ENCODE assay signal across 9 cellular contexts in the genomic region with DNA sequence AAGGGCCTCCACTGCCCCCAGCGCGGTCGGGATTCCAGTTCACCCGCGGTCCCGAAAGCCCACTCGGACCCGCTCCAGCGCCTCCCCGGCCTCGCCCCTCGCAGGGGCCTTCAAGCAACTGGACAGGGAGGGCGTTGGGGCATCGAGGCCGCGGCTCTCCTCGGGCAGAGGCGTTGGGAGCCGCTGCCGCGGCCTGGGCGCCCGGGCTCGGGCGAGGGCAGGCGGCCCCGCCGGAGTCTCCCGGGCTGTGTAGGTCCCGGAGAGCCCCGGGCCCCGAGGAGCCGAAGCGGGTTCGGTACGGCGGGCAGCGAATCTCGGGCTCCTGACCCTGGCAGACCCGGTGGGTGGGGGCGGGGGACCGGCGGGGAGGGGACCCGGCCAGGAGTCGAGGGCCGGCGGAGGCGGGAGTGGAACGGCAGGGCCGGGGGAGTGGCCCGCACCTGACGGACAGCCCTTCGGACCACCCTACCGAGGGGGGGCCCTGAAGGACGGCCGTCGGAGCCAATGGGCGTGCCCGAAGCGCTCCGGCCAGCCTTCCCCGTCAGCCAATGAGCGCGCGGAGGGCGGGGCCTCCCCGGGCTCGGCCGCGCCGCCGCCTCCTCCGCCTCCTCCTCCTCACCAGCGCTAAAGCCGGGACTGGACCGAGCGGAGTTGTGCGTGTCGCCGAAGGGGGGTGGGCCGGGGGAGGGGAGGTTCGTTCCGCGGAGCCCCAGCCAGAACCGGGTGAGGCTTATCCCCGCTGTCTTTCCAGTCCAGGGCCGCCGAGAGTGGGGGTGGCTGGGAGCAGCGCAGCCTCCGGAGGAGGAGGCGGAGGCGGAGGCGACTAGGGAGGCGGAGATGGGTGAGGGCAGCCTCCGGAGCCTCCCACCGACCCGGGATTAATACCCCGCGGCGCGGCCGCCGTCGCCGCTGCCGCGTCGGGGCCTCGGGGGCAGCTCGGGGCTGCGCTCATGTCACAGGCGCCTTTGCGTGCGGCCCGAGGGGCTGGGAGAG. TPM values are rescaled to one million over a fixed set of nuclear protein-coding genes. Genes with fewer than 3 reads are reported as not detected.
DNase-seq lines count a peak whose midpoint lies in the region; ATAC-seq, FAIRE-seq and TF ChIP-seq lines count a peak whose summit lies in the region.
"Had no signal": no experiment of that assay in that cellular context is flagged by ENCODE, and none has a peak within 500 bp of the region (broad histone marks: within the 10 kb centered on the region; RNA-seq: fewer than 3 reads in every experiment).

Gene ZMYM2, plus strand, starts transcription at position 609 of the 993 bp plus-strand sequence. CDS start 34,346 bp downstream, outside the sequence.

- H3K4me3 ChIP-seq in keratinocyte (ENCODE audit: control insufficient read depth in 2 of 3, extremely low read depth in 1 of 3, insufficient read depth in 2 of 3, low read depth in 1 of 3, low read length in 3 of 3) = peak within 1 kb of the TSS; percentile 72 to 91 (median 76)

- peaks cover 7% of the 10 kb centered on the region for H3K4me1 ChIP-seq in keratinocyte (ENCODE audit: control insufficient read depth, extremely low read depth, insufficient read depth, low read length)

- dilution Hi-C loops in keratinocyte (cut with MboI; ENCODE audit: extremely low pct_ligation_motif_present, low sequenced_read_pairs) = loop anchor here (25.0 kb wide), 1 partner anchor 121 kb away; no protein-coding TSS in a partner anchor

- ATAC-seq in HG03439 (IDR thresholded peaks at IDR 0.05; ENCODE audit: unreplicated experiment) = peak; percentile 78

- TF ChIP-seq CTCF in keratinocyte (optimal IDR thresholded peaks at IDR 0.05 in 1 of 3, IDR thresholded peaks at IDR 0.05 in 1 of 3, conservative IDR thresholded peaks at IDR 0.05 in 1 of 3; ENCODE audit: extremely low read depth in 1 of 3, insufficient read depth in 2 of 3, low read length in 3 of 3) = no peak

- H3K9ac ChIP-seq in keratinocyte (ENCODE audit: control insufficient read depth, extremely low read depth, insufficient read depth, low read length) = peak within 1 kb of the TSS; percentile 86

- H3K9me1 ChIP-seq in keratinocyte (ENCODE audit: control insufficient read depth, extremely low read depth, insufficient read depth, low read length) = no peaks in the 10 kb centered on the region

- peak within 1 kb of the TSS; percentile 91 for H2AFZ ChIP-seq in keratinocyte (ENCODE audit: control insufficient read depth, low read length)

- peaks cover 3 to 4% of the 10 kb centered on the region in 2 experiments for H3K36me3 ChIP-seq in keratinocyte (ENCODE audit: control insufficient read depth in 2 of 2, extremely low read depth in 1 of 2, insufficient read depth in 2 of 2, low read length in 2 of 2)

- no peaks in the 10 kb centered on the region for H3K9me3 ChIP-seq in keratinocyte (ENCODE audit: control insufficient read depth, low read depth, low read length)

- FAIRE-seq in keratinocyte (lab: Jason Lieb, UNC) = no peak
- FAIRE-seq: TTC549 had no signal

- peaks cover 33% of the 10 kb centered on the region for H3K79me2 ChIP-seq in keratinocyte (ENCODE audit: control insufficient read depth, insufficient read depth, low read length)

- DNase-seq in AML-193 (lab: John Stamatoyannopoulos, UW) (peak; percentile 95), GM19238 (ENCODE audit: insufficient read length, low spot score) (peak; percentile 92), NCI-H510A (lab: John Stamatoyannopoulos, UW) (peak; percentile 91), cerebellar nuclear complex (lab: John Stamatoyannopoulos, UW) (peak; percentile 91 to 93), keratinocyte (ENCODE audit: low read depth, low spot score) (peak; percentile 36)
- peak; percentile 95 for DNase-seq in activated CD4-positive, alpha-beta T cell treated with anti-CD3 and anti-CD28 coated beads for 1 hour
- peak; percentile 94 to 98 (median 98) for DNase-seq in stimulated activated CD4-positive, alpha-beta T cell treated with anti-CD3 and anti-CD28 coated beads, Interleukin-12 subunit alpha, Interleukin-12 subunit beta, amount 100 ng/mL, for 48 hours (ENCODE audit: low read depth in 2 of 3, low spot score in 1 of 3)

- H3K27me3 ChIP-seq in keratinocyte (ENCODE audit: control insufficient read depth, extremely low read depth, insufficient read depth, low read length) = no peaks in the 10 kb centered on the region

- peaks cover 2% of the 10 kb centered on the region for H4K20me1 ChIP-seq in keratinocyte (ENCODE audit: control insufficient read depth, extremely low read depth, insufficient read depth, low read length)

- H3K27ac ChIP-seq in keratinocyte (ENCODE audit: control insufficient read depth, insufficient read depth, low read length) = peak within 1 kb of the TSS; percentile 87

- peak within 1 kb of the TSS; percentile 90 for H3K4me2 ChIP-seq in keratinocyte (ENCODE audit: control insufficient read depth, extremely low read depth, insufficient read depth, low read depth, low read length)

RNA-seq across cellular contexts. Expression of gene ZMYM2, which starts in this region (rescaled TPM):
- 21.9 to 51.3 TPM (median 37.6 TPM) in 3 replicates for polyA plus RNA-seq in keratinocyte
- 122 TPM for polyA plus RNA-seq in keratinocyte (2011; ENCODE audit: low read depth)
- polyA plus RNA-seq in keratinocyte (2011; cell fraction: cytosol; rRNA removed) = 12.2 and 26.5 TPM in 2 replicates
- 59.0 and 83.6 TPM in 2 replicates for polyA plus RNA-seq in keratinocyte (2011; cell fraction: nucleus; rRNA removed)
- 23.0 and 55.5 TPM in 2 replicates for polyA plus RNA-seq in keratinocyte (2012; ENCODE audit: low replicate concordance)
- 9.8 to 72.2 TPM (median 39.1 TPM) in 3 replicates for polyA minus RNA-seq in keratinocyte
- 21.5 TPM for polyA minus RNA-seq in keratinocyte (2011; cell fraction: cytosol; rRNA and poly(A)+ RNA removed)
- polyA minus RNA-seq in keratinocyte (2011; cell fraction: nucleus; rRNA and poly(A)+ RNA removed) = 64.6 and 123 TPM in 2 replicates

Comparison
In these comparisons a context has a peak if more than half of its experiments do, and no peak if none do; other contexts are left out.
1. Peak in every context shown above with its lines: DNase-seq, ATAC-seq, H3K4me3 ChIP-seq and H3K27ac ChIP-seq.
2. DNase-seq: peak in every context shown above with its lines; median percentile 98 in stimulated activated CD4-positive, alpha-beta T cell treated with anti-CD3 and anti-CD28 coated beads, Interleukin-12 subunit alpha, Interleukin-12 subunit beta, amount 100 ng/mL, for 48 hours; 95 in AML-193; 95 in activated CD4-positive, alpha-beta T cell treated with anti-CD3 and anti-CD28 coated beads for 1 hour; 92 in GM19238; 92 in cerebellar nuclear complex; 91 in NCI-H510A; 36 in keratinocyte.